ENCODE assay signal across 26 cellular contexts in the genomic region with DNA sequence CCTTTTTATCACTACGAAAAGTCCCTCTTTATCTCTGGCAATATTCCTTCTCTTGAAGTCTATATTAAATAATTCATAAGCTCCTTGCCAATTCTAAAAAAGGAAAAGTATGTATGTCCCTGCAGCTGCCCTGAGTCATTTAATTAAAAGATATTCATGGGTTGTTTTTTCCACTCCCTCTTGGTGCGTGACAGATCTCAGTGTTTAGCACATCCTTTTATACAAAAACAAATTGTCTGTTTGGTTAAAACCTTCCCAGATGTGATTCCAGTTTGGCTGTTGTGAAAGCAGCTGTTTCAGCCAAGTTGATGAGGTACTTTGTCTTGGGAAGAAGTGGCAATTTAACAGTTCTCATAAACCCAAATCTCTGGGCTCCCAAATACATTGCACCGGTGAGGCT.
A peak's percentile ranks its signal among the peaks of the same experiment; 100 is the strongest.
DNase-seq lines count a peak whose midpoint lies in the region; TF ChIP-seq lines count a peak whose summit lies in the region.
"Had no signal": no experiment of that assay in that cellular context is flagged by ENCODE, and none has a peak within 500 bp of the region (broad histone marks: within the 10 kb centered on the region; RNA-seq: fewer than 3 reads in every experiment).

No MANE protein-coding gene starts in this region.

- peak overlapping the region; percentile 46 for H3K27ac ChIP-seq in rectal smooth muscle tissue (ENCODE audit: low read depth, low read length)
- H3K27ac ChIP-seq: BLaER1, brain microvascular endothelial cell, Peyer's patch, psoas muscle, WERI-Rb-1 had no signal

- H3K36me3 ChIP-seq in rectal smooth muscle tissue (ENCODE audit: control insufficient read depth, insufficient read depth, low read length), result no peaks in the 10 kb centered on the region
- H3K36me3 ChIP-seq: BLaER1, brain microvascular endothelial cell, Peyer's patch, WERI-Rb-1 had no signal

- DNase-seq in AG10803 (ENCODE audit: low read depth) (peak; percentile 50), HCEC 1CT (peak; percentile 11), fibroblast of mammary gland (ENCODE audit: low read depth) (peak; percentile 41), NCI-H510A (lab: John Stamatoyannopoulos, UW) (no peak), NCI-H774 (lab: John Stamatoyannopoulos, UW) (no peak), NCI-H345 (lab: John Stamatoyannopoulos, UW) (no peak)
- no peak for DNase-seq in stimulated activated CD4-positive, alpha-beta T cell treated with anti-CD3 and anti-CD28 coated beads, Interleukin-15, amount 100 ng/mL, for 24 hours
- DNase-seq: activated CD4-positive, alpha-beta T cell treated with anti-CD3 and anti-CD28 coated beads for 4 hours; activated naive CD4-positive, alpha-beta T cell treated with anti-CD3 and anti-CD28 coated beads, Interleukin-2, amount 50 U/mL, for 16 hours; amygdala; brain microvascular endothelial cell; DMS153; kidney; naive thymus-derived CD8-positive, alpha-beta T cell; NCI-H1436 treated with DMSO at 0.1 percent for 48 hours; NCI-H2107; NCI-H748 treated with DMSO at 0.1 percent for 48 hours; occipital lobe; Peyer's patch; psoas muscle; SHP77 treated with DMSO at 0.1 percent for 48 hours; stimulated activated naive CD4-positive, alpha-beta T cell treated with Interleukin-2 at 50 U/mL for 16 hours; T-cell; WERI-Rb-1 had no signal

- H3K27me3 ChIP-seq in rectal smooth muscle tissue (ENCODE audit: control insufficient read depth, insufficient read depth, low read length), result no peaks in the 10 kb centered on the region
- H3K27me3 ChIP-seq: BLaER1, brain microvascular endothelial cell, Peyer's patch had no signal

- H3K4me3 ChIP-seq in AG10803 (ENCODE audit: low read length) (no peak overlapping the region), fibroblast of mammary gland (ENCODE audit: control insufficient read depth, low read depth, low read length) (no peak overlapping the region), rectal smooth muscle tissue (ENCODE audit: low read length) (no peak overlapping the region)
- H3K4me3 ChIP-seq: BLaER1, Peyer's patch, psoas muscle had no signal

- H3K4me1 ChIP-seq in rectal smooth muscle tissue (ENCODE audit: control insufficient read depth, insufficient read depth, low read length), result peaks cover 11% of the 10 kb centered on the region
- H3K4me1 ChIP-seq: BLaER1, Peyer's patch, psoas muscle had no signal

- no peak for TF ChIP-seq CTCF in AG10803 (conservative IDR thresholded peaks at IDR 0.05; ENCODE audit: low read length)
- TF ChIP-seq CTCF in fibroblast of mammary gland (conservative IDR thresholded peaks at IDR 0.05; ENCODE audit: control insufficient read depth, insufficient read depth, low read depth, low read length), result no peak

- no peak overlapping the region for H3K9ac ChIP-seq in rectal smooth muscle tissue (ENCODE audit: low read length)
- H3K9ac ChIP-seq: BLaER1 had no signal

Comparison
In these comparisons a context has a peak if more than half of its experiments do, and no peak if none do; other contexts are left out.
1. DNase-seq: peak in AG10803 (single experiment), HCEC 1CT (single experiment) and fibroblast of mammary gland (single experiment); none in NCI-H510A (single experiment), NCI-H774 (single experiment), stimulated activated CD4-positive, alpha-beta T cell treated with anti-CD3 and anti-CD28 coated beads, Interleukin-15, amount 100 ng/mL, for 24 hours (single experiment) and NCI-H345 (single experiment).